In genomic region chr3:183884097-183884436, GRCh38 we compare ENCODE assay signal across 8 cellular contexts. TPM values are rescaled to one million over a fixed set of nuclear protein-coding genes. Genes with fewer than 3 reads are reported as not detected.
DNase-seq lines count a peak whose midpoint lies in the region; ATAC-seq, FAIRE-seq and TF ChIP-seq lines count a peak whose summit lies in the region.

No MANE protein-coding gene starts in this region.

- H3K4me3 ChIP-seq in suprapubic skin: peak overlapping the region; percentile 97

- peaks cover 33% of the 10 kb centered on the region for H3K4me1 Mint-ChIP-seq in activated CD4-positive, alpha-beta T cell treated with anti-CD3 and anti-CD28 coated beads for 36 hours
- peaks cover 28% of the 10 kb centered on the region for H3K4me1 Mint-ChIP-seq in activated CD8-positive, alpha-beta T cell treated with anti-CD3 and anti-CD28 coated beads, Interleukin-2, amount 10 ng/mL, durations not matched to agents 7 days and 5 days (ENCODE audit: low read depth)

- 2% methylated on average over 10 of the region's 10 CpGs for WGBS in suprapubic skin

- peaks cover 37% of the 10 kb centered on the region for H3K4me1 ChIP-seq in suprapubic skin

- TF ChIP-seq EP300 in suprapubic skin (IDR thresholded peaks at IDR 0.05): no peak

- TF ChIP-seq CTCF in suprapubic skin (IDR thresholded peaks at IDR 0.05): no peak

- peak overlapping the region; percentile 86 for H3K27ac ChIP-seq in suprapubic skin

- H3K9me3 Mint-ChIP-seq in activated CD4-positive, alpha-beta T cell treated with anti-CD3 and anti-CD28 coated beads for 36 hours (ENCODE audit: low read depth): no peaks in the 10 kb centered on the region
- H3K9me3 Mint-ChIP-seq in activated CD8-positive, alpha-beta T cell treated with anti-CD3 and anti-CD28 coated beads, Interleukin-2, amount 10 ng/mL, durations not matched to agents 7 days and 5 days (ENCODE audit: insufficient read depth): no peaks in the 10 kb centered on the region

- POLR2A ChIA-PET in activated CD4-positive, alpha-beta T cell treated with anti-CD3 and anti-CD28 coated beads for 36 hours (lab: Charles Lee): interaction anchor here (0.6 kb wide), 2 partner anchors 364 to 426 kb away, joined by 3 read pairs; no protein-coding TSS in a partner anchor
- POLR2A ChIA-PET in activated CD8-positive, alpha-beta T cell treated with anti-CD3 and anti-CD28 coated beads, Interleukin-2, amount 10 ng/mL, durations not matched to agents 7 days and 5 days (lab: Charles Lee): interaction anchor here (0.6 to 1.3 kb wide), 5 partner anchors 12 to 437 kb away, joined by 3 to 7 read pairs (median 3); no protein-coding TSS in a partner anchor

- CTCF ChIA-PET in activated CD4-positive, alpha-beta T cell treated with anti-CD3 and anti-CD28 coated beads for 36 hours (lab: Charles Lee): interaction anchor here (0.6 to 2.9 kb wide), 21 partner anchors 8 to 743 kb away, joined by 3 to 35 read pairs (median 3); partner anchors contain the start of genes ABCC5, EEF1AKMT4 and MAP6D1
- CTCF ChIA-PET in activated CD8-positive, alpha-beta T cell treated with anti-CD3 and anti-CD28 coated beads, Interleukin-2, amount 10 ng/mL, durations not matched to agents 7 days and 5 days (lab: Charles Lee): interaction anchor here (0.6 to 2.9 kb wide), 38 partner anchors 10 to 565 kb away, joined by 3 to 29 read pairs (median 3); partner anchors contain the start of genes ABCC5, EEF1AKMT4, KLHL24 and MAP6D1

- H3K27ac Mint-ChIP-seq in activated CD4-positive, alpha-beta T cell treated with anti-CD3 and anti-CD28 coated beads for 36 hours: peak overlapping the region; percentile 94
- H3K27ac Mint-ChIP-seq in activated CD8-positive, alpha-beta T cell treated with anti-CD3 and anti-CD28 coated beads, Interleukin-2, amount 10 ng/mL, durations not matched to agents 7 days and 5 days: peak overlapping the region; percentile 94

- no peak for FAIRE-seq in GM12892 (lab: Jason Lieb, UNC)

- peak; percentile 1 for ATAC-seq in activated CD4-positive, alpha-beta T cell treated with anti-CD3 and anti-CD28 coated beads for 36 hours
- peak; percentile 18 for ATAC-seq in activated CD8-positive, alpha-beta T cell treated with anti-CD3 and anti-CD28 coated beads, Interleukin-2, amount 10 ng/mL, durations not matched to agents 7 days and 5 days
- no peak for ATAC-seq in HG03159 (IDR thresholded peaks at IDR 0.05; ENCODE audit: unreplicated experiment)

- peak overlapping the region; percentile 94 for H3K4me3 Mint-ChIP-seq in activated CD4-positive, alpha-beta T cell treated with anti-CD3 and anti-CD28 coated beads for 36 hours
- peak overlapping the region; percentile 97 for H3K4me3 Mint-ChIP-seq in activated CD8-positive, alpha-beta T cell treated with anti-CD3 and anti-CD28 coated beads, Interleukin-2, amount 10 ng/mL, durations not matched to agents 7 days and 5 days

- intact Hi-C loops in activated CD4-positive, alpha-beta T cell treated with anti-CD3 and anti-CD28 coated beads for 36 hours (cut with DNase I, micrococcal nuclease): loop anchor here (1.0 to 10.0 kb wide), 16 partner anchors 59 to 761 kb away; partner anchors contain the start of genes KLHL6 (in 2 of the 2), MAP6D1 (in 2 of the 2), ABCC5 (in 1 of the 2) and ABCF3 (in 1 of the 2)

- DNase-seq in activated CD4-positive, alpha-beta T cell treated with anti-CD3 and anti-CD28 coated beads for 36 hours: peak; percentile 8
- DNase-seq in activated CD4-positive, alpha-beta T cell treated with anti-CD3 and anti-CD28 coated beads for 48 hours: no peak
- DNase-seq in activated CD8-positive, alpha-beta T cell treated with anti-CD3 and anti-CD28 coated beads, Interleukin-2, amount 10 ng/mL, durations not matched to agents 7 days and 5 days: no peak
- DNase-seq in inferior parietal cortex (ENCODE audit: extremely low spot score) (peak; percentile 15), suprapubic skin (ENCODE audit: low spot score in 2 of 2) (no peak), GM12892 (ENCODE audit: insufficient read length) (no peak)
- no peak for DNase-seq in stimulated activated naive CD4-positive, alpha-beta T cell treated with Interleukin-2 at 50 U/mL for 16 hours (lab: John Stamatoyannopoulos, UW)

- no peaks in the 10 kb centered on the region for H3K27me3 Mint-ChIP-seq in activated CD4-positive, alpha-beta T cell treated with anti-CD3 and anti-CD28 coated beads for 36 hours
- no peaks in the 10 kb centered on the region for H3K27me3 Mint-ChIP-seq in activated CD8-positive, alpha-beta T cell treated with anti-CD3 and anti-CD28 coated beads, Interleukin-2, amount 10 ng/mL, durations not matched to agents 7 days and 5 days (ENCODE audit: low read depth)

- no peaks in the 10 kb centered on the region for H3K9me3 ChIP-seq in suprapubic skin

- H3K36me3 Mint-ChIP-seq in activated CD4-positive, alpha-beta T cell treated with anti-CD3 and anti-CD28 coated beads for 36 hours (ENCODE audit: low read depth): peaks cover 2% of the 10 kb centered on the region
- peaks cover 8% of the 10 kb centered on the region for H3K36me3 Mint-ChIP-seq in activated CD8-positive, alpha-beta T cell treated with anti-CD3 and anti-CD28 coated beads, Interleukin-2, amount 10 ng/mL, durations not matched to agents 7 days and 5 days (ENCODE audit: low read depth)

- H3K27me3 ChIP-seq in suprapubic skin: no peaks in the 10 kb centered on the region

- peaks cover 3% of the 10 kb centered on the region for H3K36me3 ChIP-seq in suprapubic skin

- TF ChIP-seq POLR2A in suprapubic skin (IDR thresholded peaks at IDR 0.05): no peak
- no peak for TF ChIP-seq POLR2A in GM12892 (IDR thresholded peaks at IDR 0.05; ENCODE audit: low read depth, low read length)

RNA-seq across cellular contexts. Expression of gene PARL, which starts 0.6 kb away (rescaled TPM):
- 10 to 100 TPM; 55.9 to 91.9 TPM for total RNA-seq in activated CD4-positive, alpha-beta T cell treated with anti-CD3 and anti-CD28 coated beads for 36 hours
- total RNA-seq in activated CD8-positive, alpha-beta T cell treated with anti-CD3 and anti-CD28 coated beads, Interleukin-2, amount 10 ng/mL, durations not matched to agents 7 days and 5 days: 10 to 100 TPM; 45.6 to 49.3 TPM
- total RNA-seq in suprapubic skin: 10 to 100 TPM; 26.5 to 41.3 (median 32.9) TPM
- polyA plus RNA-seq in GM12892 (2012; ENCODE audit: missing spikeins): 52.9 TPM

RNA-seq across cellular contexts. Expression of gene MAP6D1, which starts 58.7 kb away (rescaled TPM):
- total RNA-seq in activated CD4-positive, alpha-beta T cell treated with anti-CD3 and anti-CD28 coated beads for 36 hours: 1 to 10 TPM; 1.3 to 1.6 TPM
- total RNA-seq in activated CD8-positive, alpha-beta T cell treated with anti-CD3 and anti-CD28 coated beads, Interleukin-2, amount 10 ng/mL, durations not matched to agents 7 days and 5 days: under 1 TPM; 0.90 to 0.91 TPM
- total RNA-seq in suprapubic skin: 1 to 10 TPM; 4.7 to 7.9 (median 5.7) TPM
- polyA plus RNA-seq in GM12892 (2012; ENCODE audit: missing spikeins): 1.0 TPM

Comparison
In these comparisons a context has a peak if more than half of its experiments do, and no peak if none do; other contexts are left out.
1. DNase-seq: peak in activated CD4-positive, alpha-beta T cell treated with anti-CD3 and anti-CD28 coated beads for 36 hours (single experiment) and inferior parietal cortex (single experiment); none in activated CD4-positive, alpha-beta T cell treated with anti-CD3 and anti-CD28 coated beads for 48 hours (single experiment), activated CD8-positive, alpha-beta T cell treated with anti-CD3 and anti-CD28 coated beads, Interleukin-2, amount 10 ng/mL, durations not matched to agents 7 days and 5 days (single experiment), suprapubic skin (0 of 2), stimulated activated naive CD4-positive, alpha-beta T cell treated with Interleukin-2 at 50 U/mL for 16 hours (single experiment) and GM12892 (single experiment).